ENCODE assay signal across 35 cellular contexts in the genomic region with DNA sequence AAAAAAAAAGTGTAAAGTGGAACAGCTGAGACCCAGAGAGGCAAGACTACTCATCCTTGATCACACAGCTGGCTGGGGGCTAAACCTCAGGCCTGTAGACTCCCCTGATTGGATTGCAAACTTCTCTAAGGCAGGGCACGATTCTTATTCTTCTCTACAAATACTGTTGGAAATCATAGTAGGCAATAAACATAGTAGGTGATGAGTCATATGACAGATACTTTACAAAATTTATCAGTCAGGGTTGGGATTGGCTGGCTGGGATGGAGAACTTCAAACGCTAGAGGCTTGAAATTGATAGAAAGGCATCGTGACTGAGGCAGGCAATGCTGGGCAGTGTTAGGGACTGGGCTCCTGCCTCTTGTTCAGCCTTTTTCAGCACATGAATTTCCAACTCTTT. TPM values are rescaled to one million over a fixed set of nuclear protein-coding genes. Genes with fewer than 3 reads are reported as not detected.
"Had no signal": no experiment of that assay in that cellular context is flagged by ENCODE, and none has a peak within 500 bp of the region (broad histone marks: within the 10 kb centered on the region; RNA-seq: fewer than 3 reads in every experiment).

No MANE protein-coding gene starts in this region.

- DNase-seq: dermis blood vessel endothelial cell; effector memory CD4-positive, alpha-beta T cell; foreskin keratinocyte; heart left ventricle; left cardiac atrium; left lung; mesenchymal stem cell; mucosa of descending colon; naive B cell; nephron progenitor cell; nucleus accumbens; psoas muscle; small intestine; stimulated activated CD4-positive, alpha-beta T cell treated with anti-CD3 and anti-CD28 coated beads, Interleukin-15, amount 100 ng/mL, for 24 hours; stimulated activated CD4-positive, alpha-beta T cell treated with anti-CD3 and anti-CD28 coated beads, Interleukin-2, amount 100 ng/mL, for 48 hours; stimulated activated naive B cell treated with anti-CD40 and anti-IgM and Interleukin-4, amounts not matched to agents 10 μg/mL and 1 μg/mL and 100 μg/mL, for 72 hours; upper lobe of left lung had no signal

- FAIRE-seq: endothelial cell of umbilical vein, islet of Langerhans, small intestine, urothelium cell line had no signal

- H3K36me3 ChIP-seq: esophagus muscularis mucosa, gastroesophageal sphincter, heart left ventricle, left lung, thoracic aorta, tibial nerve, upper lobe of left lung had no signal

- H3K9me3 ChIP-seq: mucosa of descending colon, psoas muscle had no signal

- ATAC-seq: foreskin keratinocyte; gastroesophageal sphincter; heart left ventricle; left cardiac atrium; left lung; mucosa of descending colon; psoas muscle; right cardiac atrium; stimulated activated naive B cell treated with anti-CD40 and anti-IgM and Interleukin-4, amounts not matched to agents 10 μg/mL and 1 μg/mL and 100 μg/mL, for 72 hours had no signal

- H2AFZ ChIP-seq: hepatocyte had no signal

- H3K4me1 ChIP-seq: esophagus muscularis mucosa, foreskin keratinocyte, gastroesophageal sphincter, heart left ventricle, psoas muscle, tibial nerve, upper lobe of left lung had no signal

- H3K27me3 ChIP-seq: tibial nerve, upper lobe of left lung had no signal

- H3K27ac ChIP-seq: coronary artery, esophagus muscularis mucosa, foreskin keratinocyte, gastroesophageal sphincter, heart left ventricle, hepatocyte, left lung, psoas muscle, thoracic aorta, tibial nerve, upper lobe of left lung had no signal

- H3K4me3 ChIP-seq: coronary artery, esophagus muscularis mucosa, gastroesophageal sphincter, heart left ventricle, hepatocyte, left lung, mucosa of descending colon, psoas muscle, thoracic aorta, tibial nerve, upper lobe of left lung had no signal

- H3K79me2 ChIP-seq: hepatocyte had no signal

- H3K4me2 ChIP-seq: hepatocyte had no signal

RNA-seq across cellular contexts. Expression of a gene that starts 5.9 kb away (rescaled TPM):
- total RNA-seq: endothelial cell of umbilical vein, foreskin keratinocyte, hepatocyte, osteocyte had no signal
- polyA plus RNA-seq: endothelial cell of umbilical vein, fibroblast of lung, foreskin keratinocyte had no signal

RNA-seq across cellular contexts. Expression of a gene that starts 20.1 kb away (rescaled TPM):
- total RNA-seq: dermis blood vessel endothelial cell, endothelial cell of umbilical vein, epithelial cell of proximal tubule, esophagus muscularis mucosa, fibroblast of lung, foreskin keratinocyte, gastroesophageal sphincter, heart left ventricle, hepatocyte, kidney epithelial cell, left cardiac atrium, left lung, lower leg skin, lung microvascular endothelial cell, mesothelial cell of epicardium, mucosa of descending colon, osteocyte, psoas muscle, renal cortical epithelial cell, right cardiac atrium, thoracic aorta, tibial nerve, upper lobe of left lung had no signal
- polyA plus RNA-seq: endothelial cell of umbilical vein, fibroblast of lung, foreskin keratinocyte, heart left ventricle, psoas muscle, right cardiac atrium, small intestine had no signal
